ENCODE assay signal across 12 cellular contexts in genomic region chr12:118650586-118650960, GRCh38.
DNase-seq lines count a peak whose midpoint lies in the region; ATAC-seq and TF ChIP-seq lines count a peak whose summit lies in the region.
"Had no signal": no experiment of that assay in that cellular context is flagged by ENCODE, and none has a peak within 500 bp of the region (broad histone marks: within the 10 kb centered on the region; RNA-seq: fewer than 3 reads in every experiment).

No MANE protein-coding gene starts in this region.

- H3K4me1 Mint-ChIP-seq in WTC11 = no peaks in the 10 kb centered on the region
- H3K4me1 Mint-ChIP-seq: CD14-positive monocyte had no signal

- peak; percentile 56 for DNase-seq in HT1080 (ENCODE audit: low read depth)
- DNase-seq in NAMALWA (ENCODE audit: low spot score) = peak; percentile 34
- no peak for DNase-seq in WTC11 (ENCODE audit: low spot score)
- DNase-seq in cerebellum (ENCODE audit: low spot score) = no peak
- DNase-seq in NCI-H1694 (lab: John Stamatoyannopoulos, UW) = no peak
- DNase-seq in DMS 273 treated with DMSO at 0.1 percent for 48 hours (lab: John Stamatoyannopoulos, UW) = no peak
- DNase-seq: CD8-positive, alpha-beta T cell; COR-L47; DMS53; GF-D8 had no signal

- no peak for TF ChIP-seq CTCF in WTC11 (IDR thresholded peaks at IDR 0.05)

- H3K27ac Mint-ChIP-seq in WTC11 = no peak overlapping the region
- H3K27ac Mint-ChIP-seq: CD14-positive monocyte; CD8-positive, alpha-beta T cell had no signal

- no peaks in the 10 kb centered on the region; the same call in none of the 2 replicates for H3K27me3 Mint-ChIP-seq in WTC11 (ENCODE audit: low read depth)

- ATAC-seq in WTC11 (no peak), HG03095 (IDR thresholded peaks at IDR 0.05; ENCODE audit: unreplicated experiment) (no peak)
- ATAC-seq: CD8-positive, alpha-beta T cell had no signal

- no peaks in the 10 kb centered on the region for H3K36me3 Mint-ChIP-seq in WTC11
- H3K36me3 Mint-ChIP-seq: CD14-positive monocyte; CD8-positive, alpha-beta T cell had no signal

- H3K9me3 Mint-ChIP-seq in WTC11 = no peaks in the 10 kb centered on the region; the same call in 1 of the 2 replicates

- CTCF ChIA-PET in WTC11 (lab: Charles Lee) = interaction anchor here (1.0 kb wide), 1 partner anchor 28 kb away, joined by 3 read pairs; no protein-coding TSS in a partner anchor

- H3K4me3 Mint-ChIP-seq in WTC11 = no peak overlapping the region
- H3K4me3 Mint-ChIP-seq: CD14-positive monocyte; CD8-positive, alpha-beta T cell had no signal

- POLR2A ChIA-PET in WTC11 (lab: Charles Lee) = no interaction called here

TF ChIP-seq in WTC11, 78 proteins besides CTCF, POLR2A, EP300 and RAD21:
- TF ChIP-seq RELA (CRISPR knock-in tag; IDR thresholded peaks at IDR 0.05; ENCODE audit: borderline replicate concordance) (no peak), ZNF263 (CRISPR knock-in tag; IDR thresholded peaks at IDR 0.05; ENCODE audit: low read depth) (no peak), TEAD1 (CRISPR knock-in tag; IDR thresholded peaks at IDR 0.05) (no peak), GRHL2 (CRISPR knock-in tag; IDR thresholded peaks at IDR 0.05; ENCODE audit: insufficient replicate concordance, severe bottlenecking) (no peak), NFYB (CRISPR knock-in tag; conservative IDR thresholded peaks at IDR 0.05; ENCODE audit: low read depth) (0 out of 2 replicates have a peak, but pooled peaks have one; percentile 26), NR2C2 (CRISPR knock-in tag; IDR thresholded peaks at IDR 0.05) (no peak), ZNF671 (CRISPR knock-in tag; IDR thresholded peaks at IDR 0.05) (no peak), ZNF423 (CRISPR knock-in tag; IDR thresholded peaks at IDR 0.05) (no peak), MXD4 (CRISPR knock-in tag; IDR thresholded peaks at IDR 0.05; ENCODE audit: borderline replicate concordance) (no peak), SMAD4 (CRISPR knock-in tag; IDR thresholded peaks at IDR 0.05) (no peak), ATF3 (CRISPR knock-in tag; conservative IDR thresholded peaks at IDR 0.05) (no peak), ZNF396 (CRISPR knock-in tag; IDR thresholded peaks at IDR 0.05; ENCODE audit: borderline replicate concordance) (no peak)
- TF ChIP-seq, protein P1, sequence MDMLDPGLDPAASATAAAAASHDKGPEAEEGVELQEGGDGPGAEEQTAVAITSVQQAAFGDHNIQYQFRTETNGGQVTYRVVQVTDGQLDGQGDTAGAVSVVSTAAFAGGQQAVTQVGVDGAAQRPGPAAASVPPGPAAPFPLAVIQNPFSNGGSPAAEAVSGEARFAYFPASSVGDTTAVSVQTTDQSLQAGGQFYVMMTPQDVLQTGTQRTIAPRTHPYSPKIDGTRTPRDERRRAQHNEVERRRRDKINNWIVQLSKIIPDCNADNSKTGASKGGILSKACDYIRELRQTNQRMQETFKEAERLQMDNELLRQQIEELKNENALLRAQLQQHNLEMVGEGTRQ (CRISPR knock-in tag; IDR thresholded peaks at IDR 0.05) = 0 out of 2 replicates have a peak, but pooled peaks have one; percentile 17
TF ChIP-seq in WTC11: peak in this region for 2.

Comparison
In these comparisons a context has a peak if more than half of its experiments do, and no peak if none do; other contexts are left out.
1. DNase-seq: peak in HT1080 (single experiment) and NAMALWA (single experiment); none in WTC11 (single experiment), cerebellum (single experiment), NCI-H1694 (single experiment) and DMS 273 treated with DMSO at 0.1 percent for 48 hours (single experiment).